12 cellular contexts compared by ENCODE assay signal in the genomic region with DNA sequence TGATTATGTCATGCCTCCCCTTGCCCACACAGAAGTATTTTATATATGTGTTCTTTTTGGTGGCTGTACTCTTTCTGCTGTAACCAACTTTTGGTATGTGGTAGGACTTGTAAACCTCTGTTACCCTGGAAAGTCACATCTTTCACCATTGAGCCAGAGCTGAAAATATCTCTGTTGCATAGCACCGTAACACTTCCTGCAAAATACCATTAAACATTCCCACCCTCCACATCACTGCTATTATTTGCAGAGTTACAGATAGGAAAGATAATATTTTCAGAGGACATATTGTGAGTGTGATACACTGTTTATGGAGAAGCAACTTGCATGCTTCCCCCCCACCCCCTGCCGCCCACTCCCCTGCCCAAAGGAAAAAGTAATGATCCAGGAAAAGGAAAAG. TPM values are rescaled to one million over a fixed set of nuclear protein-coding genes. Genes with fewer than 3 reads are reported as not detected.
DNase-seq lines count a peak whose midpoint lies in the region; ATAC-seq and TF ChIP-seq lines count a peak whose summit lies in the region.
"Had no signal": no experiment of that assay in that cellular context is flagged by ENCODE, and none has a peak within 500 bp of the region (broad histone marks: within the 10 kb centered on the region; RNA-seq: fewer than 3 reads in every experiment).

No MANE protein-coding gene starts in this region.

- no peaks in the 10 kb centered on the region for H3K27me3 ChIP-seq in esophagus squamous epithelium
- no peaks in the 10 kb centered on the region for H3K27me3 ChIP-seq in prostate gland (replicated peaks; ENCODE audit: insufficient read depth)

- TF ChIP-seq POLR2A in esophagus squamous epithelium (IDR thresholded peaks at IDR 0.05) (no peak), prostate gland (IDR thresholded peaks at IDR 0.05) (no peak)

- ATAC-seq in esophagus mucosa (peak; percentile 37), natural killer cell (peak; percentile 71 to 90 (median 77))

- 70 to 78% methylated on average over 2 of the region's 2 CpGs for WGBS in esophagus squamous epithelium, 2 donors
- 59% methylated on average over 2 of the region's 2 CpGs for WGBS in prostate gland

- H3K4me1 ChIP-seq in esophagus squamous epithelium (peaks cover 6 to 48% (median 25%) of the 10 kb centered on the region in 3 donors), prostate gland (replicated peaks) (no peaks in the 10 kb centered on the region)

- TF ChIP-seq CTCF in natural killer cell (IDR thresholded peaks at IDR 0.05) (no peak), esophagus squamous epithelium (IDR thresholded peaks at IDR 0.05) (no peak), prostate gland (IDR thresholded peaks at IDR 0.05) (no peak)

- H3K9me3 Mint-ChIP-seq in natural killer cell: no peaks in the 10 kb centered on the region

- H3K27me3 Mint-ChIP-seq in natural killer cell (ENCODE audit: low read depth in 2 of 2): no peaks in the 10 kb centered on the region

- H3K27ac ChIP-seq in esophagus squamous epithelium (peak overlapping the region in 1 of 4 donors; percentile 2), prostate gland (no peak overlapping the region)

- no peaks in the 10 kb centered on the region for H3K9me3 ChIP-seq in esophagus squamous epithelium
- H3K9me3 ChIP-seq in prostate gland: no peaks in the 10 kb centered on the region

- H3K4me3 ChIP-seq in esophagus squamous epithelium (no peak overlapping the region), prostate gland (no peak overlapping the region)

- peaks cover 6% of the 10 kb centered on the region for H3K36me3 Mint-ChIP-seq in natural killer cell

- H3K27ac Mint-ChIP-seq in natural killer cell: peak overlapping the region; percentile 78 to 84

- peaks cover 69 to 73% of the 10 kb centered on the region in 2 donors for H3K4me1 Mint-ChIP-seq in natural killer cell

- intact Hi-C loops in natural killer cell (cut with micrococcal nuclease): loop anchor here (1.0 to 5.0 kb wide), 3 partner anchors 24 to 37 kb away; no protein-coding TSS in a partner anchor
- intact Hi-C loops in esophagus squamous epithelium (cut with DNase I): no loop called here
- intact Hi-C loops in prostate gland (cut with DNase I): no loop called here

- DNase-seq in AG20443 (ENCODE audit: low spot score) (peak; percentile 52), HT-29 (ENCODE audit: low spot score) (peak; percentile 52), natural killer cell (no peak), NCI-H187 (lab: John Stamatoyannopoulos, UW) (no peak), esophagus squamous epithelium (lab: John Stamatoyannopoulos, UW) (no peak), prostate gland (ENCODE audit: low spot score) (no peak), NCI-H345 (lab: John Stamatoyannopoulos, UW) (no peak)
- DNase-seq: activated effector memory CD4-positive, alpha-beta T cell treated with anti-CD3 and anti-CD28 coated beads, Interleukin-2, amount 50 U/mL, for 16 hours; H7; mesendoderm; NCI-H774 had no signal

- H3K4me3 Mint-ChIP-seq in natural killer cell: peak overlapping the region; percentile 85

- H3K36me3 ChIP-seq in esophagus squamous epithelium (peaks cover 0 to 25% (median 0%) of the 10 kb centered on the region in 3 donors), prostate gland (no peaks in the 10 kb centered on the region)

RNA-seq across cellular contexts. Expression of gene CAB39, which starts 44.8 kb away (rescaled TPM):
- total RNA-seq in HT-29 (2014; rRNA removed; shearing (Covaris generic)): 28.6 and 30.6 TPM in 2 replicates
- total RNA-seq in esophagus mucosa (50.8 TPM), natural killer cell (10 to 100 TPM; 75.4 to 96.5 (median 90.5) TPM), esophagus squamous epithelium (10 to 100 TPM; 47.6 to 80.3 (median 71.8) TPM), prostate gland (100 to 1,000 TPM in 1 of 2 donors, 10 to 100 TPM in 1; 75.4 to 105 TPM)

Comparison
In these comparisons a context has a peak if more than half of its experiments do, and no peak if none do; other contexts are left out.
1. DNase-seq: peak in AG20443 (single experiment) and HT-29 (single experiment); none in natural killer cell (single experiment), NCI-H187 (0 of 2), esophagus squamous epithelium (single experiment), prostate gland (single experiment) and NCI-H345 (single experiment).